Comparison of ENCODE assay signal across 14 cellular contexts in genomic region chr6:89509719-89510339, GRCh38.
DNase-seq lines count a peak whose midpoint lies in the region; ATAC-seq, FAIRE-seq and TF ChIP-seq lines count a peak whose summit lies in the region.
"Had no signal": no experiment of that assay in that cellular context is flagged by ENCODE, and none has a peak within 500 bp of the region (broad histone marks: within the 10 kb centered on the region; RNA-seq: fewer than 3 reads in every experiment).

No MANE protein-coding gene starts in this region.

- peak; percentile 56 for DNase-seq in COR-L47 (lab: John Stamatoyannopoulos, UW)
- DNase-seq in HEK293T (ENCODE audit: extremely low spot score) = no peak
- DNase-seq in NCI-H774 (lab: John Stamatoyannopoulos, UW) = peak; percentile 79
- DNase-seq in epithelial cell of esophagus (ENCODE audit: low read depth) = peak; percentile 34
- DNase-seq in Peyer's patch = no peak
- no peak for DNase-seq in small intestine
- DNase-seq in HuH-7.5 (ENCODE audit: low spot score) = no peak
- DNase-seq: activated CD8-positive, alpha-beta memory T cell treated with anti-CD3 and anti-CD28 coated beads, Interleukin-2, amount 10 ng/mL, durations not matched to agents 7 days and 5 days; CD4-positive, CD25-positive, alpha-beta regulatory T cell; foreskin fibroblast; retina had no signal

- H3K4me1 ChIP-seq in Peyer's patch = no peaks in the 10 kb centered on the region
- no peaks in the 10 kb centered on the region for H3K4me1 ChIP-seq in small intestine (ENCODE audit: control insufficient read depth in 2 of 2, insufficient read depth in 1 of 2, low read depth in 1 of 2, low read length in 1 of 2)

- no peak for FAIRE-seq in small intestine (lab: Jason Lieb, UNC)
- FAIRE-seq: TTC549 had no signal

- no peak for TF ChIP-seq CTCF in epithelial cell of esophagus (IDR thresholded peaks at IDR 0.05; ENCODE audit: insufficient read depth, low read depth, low read length, missing control alignments)
- no peak for TF ChIP-seq CTCF in Peyer's patch (IDR thresholded peaks at IDR 0.05)

- CTCF ChIA-PET in HEK293T (lab: Yijun Ruan, JAX) = interaction anchor here (0.6 to 1.2 kb wide), 2 partner anchors 9 to 88 kb away, joined by 3 to 5 read pairs; no protein-coding TSS in a partner anchor

- H3K27me3 ChIP-seq in Peyer's patch = no peaks in the 10 kb centered on the region
- no peaks in the 10 kb centered on the region for H3K27me3 ChIP-seq in small intestine (ENCODE audit: control insufficient read depth in 2 of 2, insufficient read depth in 2 of 2, low read length in 2 of 2)

- 30 to 56% (median 45%) methylated on average over 4 of the region's 4 CpGs for WGBS in small intestine, 3 donors

- H3K9me3 ChIP-seq in Peyer's patch (no peaks in the 10 kb centered on the region), small intestine (ENCODE audit: control insufficient read depth, low read depth) (no peaks in the 10 kb centered on the region)

- no peak overlapping the region for H3K4me3 ChIP-seq in epithelial cell of esophagus (ENCODE audit: low read length)
- no peak overlapping the region for H3K4me3 ChIP-seq in Peyer's patch
- H3K4me3 ChIP-seq in small intestine (ENCODE audit: low read depth in 1 of 2, low read length in 2 of 2) = no peak overlapping the region

- no peak overlapping the region for H3K27ac ChIP-seq in Peyer's patch
- H3K27ac ChIP-seq in small intestine (ENCODE audit: low read depth in 1 of 2, low read length in 1 of 2) = no peak overlapping the region
- H3K27ac ChIP-seq: HL-60 had no signal

- no peak for ATAC-seq in GM18502 (IDR thresholded peaks at IDR 0.05; ENCODE audit: poor library complexity, unreplicated experiment)
- ATAC-seq: activated CD8-positive, alpha-beta memory T cell treated with anti-CD3 and anti-CD28 coated beads, Interleukin-2, amount 10 ng/mL, durations not matched to agents 7 days and 5 days had no signal

- POLR2A ChIA-PET in HEK293T (lab: Yijun Ruan, JAX) = no interaction called here

- H3K36me3 ChIP-seq in Peyer's patch (no peaks in the 10 kb centered on the region), small intestine (ENCODE audit: control insufficient read depth in 2 of 2, insufficient read depth in 2 of 2, low read length in 2 of 2) (no peaks in the 10 kb centered on the region)

- no peak for TF ChIP-seq POLR2A in Peyer's patch (IDR thresholded peaks at IDR 0.05)

TF ChIP-seq in HEK293T, 16 proteins besides CTCF, POLR2A, EP300 and RAD21:
- TF ChIP-seq CTBP1 (IDR thresholded peaks at IDR 0.05; ENCODE audit: borderline replicate concordance) (no peak), ELF4 (IDR thresholded peaks at IDR 0.05) (no peak), PKNOX1 (IDR thresholded peaks at IDR 0.05) (peak; percentile 23; the same call in 1 of the 2 replicates), ARNT (IDR thresholded peaks at IDR 0.05) (no peak)
TF ChIP-seq in HEK293T: peak in this region for 1.

Comparison
In these comparisons a context has a peak if more than half of its experiments do, and no peak if none do; other contexts are left out.
1. DNase-seq: peak in COR-L47 (single experiment), NCI-H774 (single experiment) and epithelial cell of esophagus (single experiment); none in HEK293T (single experiment), Peyer's patch (0 of 3), small intestine (single experiment) and HuH-7.5 (single experiment).